25 cellular contexts compared by ENCODE assay signal in genomic region chr4:42632653-42633382, GRCh38. TPM values are rescaled to one million over a fixed set of nuclear protein-coding genes. Genes with fewer than 3 reads are reported as not detected.
A peak's percentile ranks its signal among the peaks of the same experiment; 100 is the strongest.
DNase-seq lines count a peak whose midpoint lies in the region; ATAC-seq, FAIRE-seq and TF ChIP-seq lines count a peak whose summit lies in the region.
"Had no signal": no experiment of that assay in that cellular context is flagged by ENCODE, and none has a peak within 500 bp of the region (broad histone marks: within the 10 kb centered on the region; RNA-seq: fewer than 3 reads in every experiment).

No MANE protein-coding gene starts in this region.

- CTCF ChIA-PET in activated CD8-positive, alpha-beta T cell treated with anti-CD3 and anti-CD28 coated beads for 36 hours (lab: Charles Lee): interaction anchor here (1.3 to 2.2 kb wide), 5 partner anchors 10 to 64 kb away, joined by 3 to 10 read pairs (median 3); no protein-coding TSS in a partner anchor
- CTCF ChIA-PET in activated CD8-positive, alpha-beta T cell treated with anti-CD3 and anti-CD28 coated beads, Interleukin-2, amount 10 ng/mL, durations not matched to agents 7 days and 5 days (lab: Charles Lee): interaction anchor here (1.4 kb wide), 1 partner anchor 64 kb away, joined by 3 read pairs; no protein-coding TSS in a partner anchor

- intact Hi-C loops in activated CD8-positive, alpha-beta T cell treated with anti-CD3 and anti-CD28 coated beads for 36 hours (cut with micrococcal nuclease): no loop called here

- peaks cover 14% of the 10 kb centered on the region for H3K36me3 Mint-ChIP-seq in activated CD8-positive, alpha-beta T cell treated with anti-CD3 and anti-CD28 coated beads for 36 hours (ENCODE audit: low read depth)
- H3K36me3 Mint-ChIP-seq in activated CD8-positive, alpha-beta T cell treated with anti-CD3 and anti-CD28 coated beads, Interleukin-2, amount 10 ng/mL, durations not matched to agents 7 days and 5 days (ENCODE audit: low read depth): peaks cover 15% of the 10 kb centered on the region
- H3K36me3 Mint-ChIP-seq in activated T-helper 17 cell treated with anti-CD3 and anti-CD28 coated beads, Interleukin-2, amount 50 U/mL, for 72 hours (ENCODE audit: low read depth): no peaks in the 10 kb centered on the region

- H3K9me3 ChIP-seq in neutrophil (no peaks in the 10 kb centered on the region), BE2C (no peaks in the 10 kb centered on the region)
- H3K9me3 ChIP-seq: body of pancreas, gastroesophageal sphincter, mucosa of descending colon had no signal

- FAIRE-seq in GM18507 (lab: Jason Lieb, UNC) (peak; percentile 75), frontal cortex (lab: Jason Lieb, UNC) (no peak)
- FAIRE-seq: H54 had no signal

- TF ChIP-seq CTCF in activated CD8-positive, alpha-beta T cell treated with anti-CD3 and anti-CD28 coated beads for 36 hours (IDR thresholded peaks at IDR 0.05): no peak
- TF ChIP-seq CTCF in neutrophil (IDR thresholded peaks at IDR 0.05): no peak
- TF ChIP-seq CTCF in BE2C (IDR thresholded peaks at IDR 0.05; ENCODE audit: low read depth, low read length): no peak

- peak overlapping the region; percentile 30 for H3K27ac ChIP-seq in neutrophil
- H3K27ac ChIP-seq: body of pancreas, epithelial cell of prostate, gastroesophageal sphincter had no signal

- ATAC-seq in activated CD8-positive, alpha-beta T cell treated with anti-CD3 and anti-CD28 coated beads for 36 hours: no peak
- no peak for ATAC-seq in activated CD8-positive, alpha-beta T cell treated with anti-CD3 and anti-CD28 coated beads, Interleukin-2, amount 10 ng/mL, durations not matched to agents 7 days and 5 days
- ATAC-seq in activated T-helper 17 cell treated with anti-CD3 and anti-CD28 coated beads, Interleukin-2, amount 50 U/mL, for 72 hours (replicated peaks): peak; percentile 29
- no peak for ATAC-seq in HG03342 (IDR thresholded peaks at IDR 0.05; ENCODE audit: unreplicated experiment)
- ATAC-seq: body of pancreas, gastroesophageal sphincter, left colon, mucosa of descending colon had no signal

- H3K9me3 Mint-ChIP-seq in activated CD8-positive, alpha-beta T cell treated with anti-CD3 and anti-CD28 coated beads for 36 hours: no peaks in the 10 kb centered on the region
- no peaks in the 10 kb centered on the region for H3K9me3 Mint-ChIP-seq in activated CD8-positive, alpha-beta T cell treated with anti-CD3 and anti-CD28 coated beads, Interleukin-2, amount 10 ng/mL, durations not matched to agents 7 days and 5 days (ENCODE audit: insufficient read depth)
- H3K9me3 Mint-ChIP-seq in activated T-helper 17 cell treated with anti-CD3 and anti-CD28 coated beads, Interleukin-2, amount 50 U/mL, for 72 hours: no peaks in the 10 kb centered on the region
- H3K9me3 Mint-ChIP-seq: activated naive CD4-positive, alpha-beta T cell treated with anti-CD3 and anti-CD28 coated beads, Interleukin-2, amount 10 ng/mL, durations not matched to agents 7 days and 5 days; T-helper 2 cell treated with Interferon-gamma antibody and Interleukin-4, amounts not matched to agents 5 μg/mL and 100 μg/mL, for 36 hours had no signal

- H3K27me3 ChIP-seq in neutrophil: no peaks in the 10 kb centered on the region
- no peaks in the 10 kb centered on the region for H3K27me3 ChIP-seq in BE2C
- H3K27me3 ChIP-seq: body of pancreas, gastroesophageal sphincter had no signal

- DNase-seq in activated CD8-positive, alpha-beta T cell treated with anti-CD3 and anti-CD28 coated beads for 36 hours: no peak
- no peak for DNase-seq in activated CD8-positive, alpha-beta T cell treated with anti-CD3 and anti-CD28 coated beads, Interleukin-2, amount 10 ng/mL, durations not matched to agents 7 days and 5 days
- DNase-seq in GM18507 (ENCODE audit: extremely low spot score, insufficient read length, low read depth) (no peak), frontal cortex (ENCODE audit: low spot score in 2 of 2) (no peak), BE2C (no peak)
- DNase-seq: activated CD4-positive, alpha-beta T cell treated with anti-CD3 and anti-CD28 coated beads for 1 hour; activated naive CD4-positive, alpha-beta T cell treated with anti-CD3 and anti-CD28 coated beads, Interleukin-2, amount 10 ng/mL, durations not matched to agents 7 days and 5 days; body of pancreas; CD4-positive, alpha-beta memory T cell; cortex of kidney; DMS79; left colon; mucosa of descending colon; NCI-H187; NCI-H510A; nucleus accumbens; SIG-M5; stimulated activated naive CD4-positive, alpha-beta T cell treated with Interleukin-2 at 50 U/mL for 16 hours had no signal

- no peak overlapping the region for H3K4me3 Mint-ChIP-seq in activated CD8-positive, alpha-beta T cell treated with anti-CD3 and anti-CD28 coated beads for 36 hours
- no peak overlapping the region for H3K4me3 Mint-ChIP-seq in activated CD8-positive, alpha-beta T cell treated with anti-CD3 and anti-CD28 coated beads, Interleukin-2, amount 10 ng/mL, durations not matched to agents 7 days and 5 days
- peak overlapping the region; percentile 44 for H3K4me3 Mint-ChIP-seq in activated T-helper 17 cell treated with anti-CD3 and anti-CD28 coated beads, Interleukin-2, amount 50 U/mL, for 72 hours
- H3K4me3 Mint-ChIP-seq: activated naive CD4-positive, alpha-beta T cell treated with anti-CD3 and anti-CD28 coated beads, Interleukin-2, amount 10 ng/mL, durations not matched to agents 7 days and 5 days; CD4-positive, alpha-beta memory T cell; T-helper 2 cell treated with Interferon-gamma antibody and Interleukin-4, amounts not matched to agents 5 μg/mL and 100 μg/mL, for 36 hours had no signal

- POLR2A ChIA-PET in activated CD8-positive, alpha-beta T cell treated with anti-CD3 and anti-CD28 coated beads for 36 hours (lab: Charles Lee): interaction anchor here (0.9 to 2.1 kb wide), 3 partner anchors 14 to 24 kb away, joined by 3 to 10 read pairs (median 3); partner anchors contain the start of gene ATP8A1
- POLR2A ChIA-PET in activated CD8-positive, alpha-beta T cell treated with anti-CD3 and anti-CD28 coated beads, Interleukin-2, amount 10 ng/mL, durations not matched to agents 7 days and 5 days (lab: Charles Lee): interaction anchor here (1.0 to 1.8 kb wide), 3 partner anchors 22 to 24 kb away, joined by 3 to 5 read pairs (median 5); partner anchors contain the start of gene ATP8A1

- peaks cover 61 to 63% of the 10 kb centered on the region in 2 experiments for H3K4me1 ChIP-seq in neutrophil (ENCODE audit: control insufficient read depth in 1 of 2, insufficient read depth in 1 of 2, low read depth in 1 of 2, low read length in 1 of 2)
- H3K4me1 ChIP-seq in BE2C: peaks cover 18% of the 10 kb centered on the region

- H3K4me3 ChIP-seq in neutrophil (ENCODE audit: low read depth in 1 of 2, low read length in 1 of 2) (no peak overlapping the region), BE2C (ENCODE audit: low read depth, low read length) (no peak overlapping the region)
- H3K4me3 ChIP-seq: body of pancreas, gastroesophageal sphincter, mucosa of descending colon had no signal

- no peaks in the 10 kb centered on the region for H3K36me3 ChIP-seq in neutrophil
- H3K36me3 ChIP-seq in BE2C: no peaks in the 10 kb centered on the region
- H3K36me3 ChIP-seq: gastroesophageal sphincter had no signal

- H3K27ac Mint-ChIP-seq in activated CD8-positive, alpha-beta T cell treated with anti-CD3 and anti-CD28 coated beads for 36 hours: peak overlapping the region; percentile 40
- no peak overlapping the region for H3K27ac Mint-ChIP-seq in activated CD8-positive, alpha-beta T cell treated with anti-CD3 and anti-CD28 coated beads, Interleukin-2, amount 10 ng/mL, durations not matched to agents 7 days and 5 days
- H3K27ac Mint-ChIP-seq in activated T-helper 17 cell treated with anti-CD3 and anti-CD28 coated beads, Interleukin-2, amount 50 U/mL, for 72 hours: peak overlapping the region; percentile 87
- H3K27ac Mint-ChIP-seq: activated naive CD4-positive, alpha-beta T cell treated with anti-CD3 and anti-CD28 coated beads, Interleukin-2, amount 10 ng/mL, durations not matched to agents 7 days and 5 days; T-helper 2 cell treated with Interferon-gamma antibody and Interleukin-4, amounts not matched to agents 5 μg/mL and 100 μg/mL, for 36 hours had no signal

- H3K4me1 Mint-ChIP-seq in activated CD8-positive, alpha-beta T cell treated with anti-CD3 and anti-CD28 coated beads for 36 hours (ENCODE audit: low read depth): peaks cover 77% of the 10 kb centered on the region
- H3K4me1 Mint-ChIP-seq in activated CD8-positive, alpha-beta T cell treated with anti-CD3 and anti-CD28 coated beads, Interleukin-2, amount 10 ng/mL, durations not matched to agents 7 days and 5 days (ENCODE audit: low read depth): peaks cover 51% of the 10 kb centered on the region
- H3K4me1 Mint-ChIP-seq in activated T-helper 17 cell treated with anti-CD3 and anti-CD28 coated beads, Interleukin-2, amount 50 U/mL, for 72 hours: peaks cover 46% of the 10 kb centered on the region

- H3K27me3 Mint-ChIP-seq in activated CD8-positive, alpha-beta T cell treated with anti-CD3 and anti-CD28 coated beads for 36 hours: no peaks in the 10 kb centered on the region
- no peaks in the 10 kb centered on the region for H3K27me3 Mint-ChIP-seq in activated CD8-positive, alpha-beta T cell treated with anti-CD3 and anti-CD28 coated beads, Interleukin-2, amount 10 ng/mL, durations not matched to agents 7 days and 5 days (ENCODE audit: low read depth)
- H3K27me3 Mint-ChIP-seq in activated T-helper 17 cell treated with anti-CD3 and anti-CD28 coated beads, Interleukin-2, amount 50 U/mL, for 72 hours: no peaks in the 10 kb centered on the region
- H3K27me3 Mint-ChIP-seq: activated naive CD4-positive, alpha-beta T cell treated with anti-CD3 and anti-CD28 coated beads, Interleukin-2, amount 10 ng/mL, durations not matched to agents 7 days and 5 days; CD4-positive, alpha-beta memory T cell had no signal

RNA-seq across cellular contexts. Expression of gene ATP8A1, which starts 24.1 kb away (rescaled TPM):
- total RNA-seq in activated CD8-positive, alpha-beta T cell treated with anti-CD3 and anti-CD28 coated beads for 36 hours: 10 to 100 TPM; 28.1 to 30.7 TPM
- total RNA-seq in activated CD8-positive, alpha-beta T cell treated with anti-CD3 and anti-CD28 coated beads, Interleukin-2, amount 10 ng/mL, durations not matched to agents 7 days and 5 days: 10 to 100 TPM; 37.2 to 38.5 TPM
- 10 to 100 TPM; 17.0 to 29.2 TPM for total RNA-seq in activated T-helper 17 cell treated with anti-CD3 and anti-CD28 coated beads, Interleukin-2, amount 50 U/mL, for 72 hours
- 171 TPM for total RNA-seq in frontal cortex
- 15.0 TPM for polyA plus RNA-seq in BE2C (2012; ENCODE audit: insufficient read depth, insufficient read length, low read depth)
